Comparison of ENCODE assay signal across 16 cellular contexts in the genomic region with DNA sequence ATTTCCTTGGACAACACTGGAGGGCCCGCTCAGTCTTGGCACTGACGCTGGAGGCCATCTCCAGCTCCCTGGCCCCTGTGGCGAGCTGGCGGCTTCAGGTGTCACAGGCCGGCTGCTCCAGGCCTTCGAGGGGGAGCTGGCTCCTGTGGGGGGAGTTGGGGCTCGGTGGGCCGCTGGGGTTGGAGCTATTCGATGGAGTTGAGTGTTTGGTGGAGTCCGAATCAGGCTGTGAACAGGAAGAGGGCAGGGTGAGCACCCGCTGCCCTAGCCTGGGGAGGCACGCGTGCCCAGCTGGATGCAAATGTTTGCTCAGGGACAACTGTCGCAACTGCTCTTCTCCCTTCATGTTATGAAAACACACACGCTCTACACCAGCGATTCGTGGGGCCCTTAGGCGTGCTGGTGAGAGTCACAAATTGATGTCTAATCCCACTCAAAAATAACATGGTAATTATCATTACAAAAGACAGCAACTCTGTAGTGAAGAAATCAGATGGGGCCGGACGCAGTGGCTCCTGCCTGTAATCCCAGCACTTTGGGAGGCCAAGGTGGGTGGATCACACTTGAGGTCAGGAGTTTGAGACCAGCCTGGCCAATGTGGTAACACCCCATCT.
"Had no signal": no experiment of that assay in that cellular context is flagged by ENCODE, and none has a peak within 500 bp of the region (broad histone marks: within the 10 kb centered on the region; RNA-seq: fewer than 3 reads in every experiment).

No MANE protein-coding gene starts in this region.

- ATAC-seq: activated CD8-positive, alpha-beta T cell treated with anti-CD3 and anti-CD28 coated beads for 36 hours; activated T-helper 17 cell treated with anti-CD3 and anti-CD28 coated beads, Interleukin-2, amount 50 U/mL, for 72 hours; natural killer cell treated with Interleukin-12 subunit alpha and Interleukin-12 subunit beta and Interleukin-15 and Interleukin-18, amount 100 ng/mL, for 72 hours had no signal

- DNase-seq: activated CD4-positive, alpha-beta T cell treated with anti-CD3 and anti-CD28 coated beads, Interleukin-2, amount 10 ng/mL, durations not matched to agents 24 days and 14 days; activated CD8-positive, alpha-beta T cell treated with anti-CD3 and anti-CD28 coated beads for 36 hours; activated naive CD4-positive, alpha-beta T cell; activated naive CD8-positive, alpha-beta T cell treated with anti-CD3 and anti-CD28 coated beads for 36 hours; activated T-cell treated with anti-CD3 and anti-CD28 coated beads, Interleukin-2, amount 50 U/mL, for 1 hour; amniotic stem cell; caudate nucleus; endodermal cell; erythroblast; head of caudate nucleus; kidney; stimulated activated CD4-positive, alpha-beta T cell treated with anti-CD3 and anti-CD28 coated beads, Interleukin-2, amount 100 ng/mL, for 24 hours; stimulated activated naive CD4-positive, alpha-beta T cell treated with Interleukin-2 at 50 U/mL for 16 hours; thyroid gland had no signal

- H3K27ac ChIP-seq: thyroid gland had no signal

- H3K4me3 ChIP-seq: thyroid gland had no signal

- H3K9me3 ChIP-seq: thyroid gland had no signal
